13 cellular contexts compared by ENCODE assay signal in genomic region chr7:54813398-54813797, GRCh38. TPM values are rescaled to one million over a fixed set of nuclear protein-coding genes. Genes with fewer than 3 reads are reported as not detected.
DNase-seq lines count a peak whose midpoint lies in the region; ATAC-seq and TF ChIP-seq lines count a peak whose summit lies in the region.
"Had no signal": no experiment of that assay in that cellular context is flagged by ENCODE, and none has a peak within 500 bp of the region (broad histone marks: within the 10 kb centered on the region; RNA-seq: fewer than 3 reads in every experiment).

No MANE protein-coding gene starts in this region.

- dilution Hi-C loops in IMR-90 (cut with HindIII; ENCODE audit: low sequenced_read_pairs, unreplicated experiment), result no loop called here

- no peaks in the 10 kb centered on the region for H4K20me1 ChIP-seq in IMR-90 (ENCODE audit: insufficient read depth, low read length)

- no peak overlapping the region for H4K5ac ChIP-seq in IMR-90 (ENCODE audit: low read depth, low read length)

- H2BK15ac ChIP-seq in IMR-90 (ENCODE audit: low read depth, low read length), result peak overlapping the region; percentile 25; the same call in 2 of the 3 replicates

- peak overlapping the region; percentile 62 for H2BK20ac ChIP-seq in IMR-90 (ENCODE audit: low read depth, low read length)

- H3K27me3 Mint-ChIP-seq in MCF 10A (ENCODE audit: insufficient read depth, unreplicated experiment), result no peaks in the 10 kb centered on the region
- H3K27me3 Mint-ChIP-seq in activated CD4-positive, alpha-beta T cell treated with anti-CD3 and anti-CD28 coated beads, Interleukin-2, amount 10 ng/mL, durations not matched to agents 7 days and 5 days, result peaks cover 6% of the 10 kb centered on the region

- H2AK9ac ChIP-seq in IMR-90 (replicated peaks; ENCODE audit: low read depth, low read length, poor library complexity), result no peak overlapping the region

- peaks cover 4% of the 10 kb centered on the region for H3K36me3 Mint-ChIP-seq in MCF 10A (ENCODE audit: insufficient read depth, unreplicated experiment)
- H3K36me3 Mint-ChIP-seq in activated CD4-positive, alpha-beta T cell treated with anti-CD3 and anti-CD28 coated beads, Interleukin-2, amount 10 ng/mL, durations not matched to agents 7 days and 5 days (ENCODE audit: low read depth), result no peaks in the 10 kb centered on the region

- H3K36me3 ChIP-seq in IMR-90 (ENCODE audit: control insufficient read depth, insufficient read depth, low read length) (no peaks in the 10 kb centered on the region), left lung (no peaks in the 10 kb centered on the region), skeletal muscle satellite cell (ENCODE audit: insufficient read depth, low read length) (no peaks in the 10 kb centered on the region)

- in situ Hi-C loops in IMR-90 (cut with MboI; ENCODE audit: low sequenced_read_pairs), result no loop called here

- no peaks in the 10 kb centered on the region for H3K79me1 ChIP-seq in IMR-90 (ENCODE audit: low read depth in 1 of 2, low read length in 2 of 2)

- H3K14ac ChIP-seq in IMR-90 (replicated peaks; ENCODE audit: low read depth, low read length), result no peak overlapping the region; the same call in 1 of the 2 replicates

- intact Hi-C loops in IMR-90 (cut with micrococcal nuclease) (no loop called here), MCF 10A (cut with micrococcal nuclease) (no loop called here), left lung (cut with DNase I) (no loop called here)

- H3K27ac Mint-ChIP-seq in MCF 10A (ENCODE audit: low read depth, unreplicated experiment), result peak overlapping the region; percentile 51
- no peak overlapping the region for H3K27ac Mint-ChIP-seq in activated CD4-positive, alpha-beta T cell treated with anti-CD3 and anti-CD28 coated beads, Interleukin-2, amount 10 ng/mL, durations not matched to agents 7 days and 5 days

- H3K18ac ChIP-seq in IMR-90 (ENCODE audit: low read depth, low read length), result peak overlapping the region; percentile 12; the same call in 1 of the 2 replicates

- POLR2A ChIA-PET in IMR-90 (lab: Charles Lee; ENCODE audit: unreplicated experiment) (no interaction called here), MCF 10A (lab: Yijun Ruan, JAX) (interaction anchor here (0.7 to 2.6 kb wide), 7 partner anchors 11 to 442 kb away, joined by 3 to 10 read pairs (median 4); no protein-coding TSS in a partner anchor)
- POLR2A ChIA-PET in activated CD4-positive, alpha-beta T cell treated with anti-CD3 and anti-CD28 coated beads, Interleukin-2, amount 10 ng/mL, durations not matched to agents 7 days and 5 days (lab: Charles Lee), result no interaction called here

- H3K4me2 ChIP-seq in IMR-90 (ENCODE audit: low read depth, low read length) (no peak overlapping the region), skeletal muscle satellite cell (ENCODE audit: low read length) (peak overlapping the region; percentile 20)

- H3K4me1 ChIP-seq in IMR-90 (ENCODE audit: control insufficient read depth, insufficient read depth, low read length), result peaks cover 12% of the 10 kb centered on the region
- H3K4me1 ChIP-seq in left lung, result peaks cover 25 to 27% of the 10 kb centered on the region in 2 donors
- peaks cover 22% of the 10 kb centered on the region for H3K4me1 ChIP-seq in skeletal muscle satellite cell (ENCODE audit: control insufficient read depth, insufficient read depth, low read length)

- no peak for TF ChIP-seq POLR2A in IMR-90 (IDR thresholded peaks at IDR 0.05; ENCODE audit: low read depth, low read length)

- peak overlapping the region; percentile 31 for H3K4me3 Mint-ChIP-seq in MCF 10A (ENCODE audit: unreplicated experiment)
- H3K4me3 Mint-ChIP-seq in activated CD4-positive, alpha-beta T cell treated with anti-CD3 and anti-CD28 coated beads, Interleukin-2, amount 10 ng/mL, durations not matched to agents 7 days and 5 days, result no peak overlapping the region

- no peaks in the 10 kb centered on the region for H3K9me3 ChIP-seq in IMR-90 (ENCODE audit: control insufficient read depth, insufficient read depth, low read length)
- no peaks in the 10 kb centered on the region for H3K9me3 ChIP-seq in left lung
- H3K9me3 ChIP-seq in skeletal muscle satellite cell (replicated peaks; ENCODE audit: low read length), result no peaks in the 10 kb centered on the region

- CTCF ChIA-PET in IMR-90 (lab: Yijun Ruan, JAX), result interaction anchor here (0.6 to 1.5 kb wide), 5 partner anchors 14 to 40 kb away, joined by 3 to 6 read pairs (median 3); no protein-coding TSS in a partner anchor
- CTCF ChIA-PET in MCF 10A (lab: Yijun Ruan, JAX), result interaction anchor here (0.8 to 2.0 kb wide), 7 partner anchors 10 to 191 kb away, joined by 3 to 8 read pairs (median 3); no protein-coding TSS in a partner anchor
- CTCF ChIA-PET in activated CD4-positive, alpha-beta T cell treated with anti-CD3 and anti-CD28 coated beads, Interleukin-2, amount 10 ng/mL, durations not matched to agents 7 days and 5 days (lab: Charles Lee), result no interaction called here

- peak overlapping the region in 1 of 2 experiments; percentile 40; a peak in 1 of 4 replicates for H4K8ac ChIP-seq in IMR-90 (ENCODE audit: low read depth in 2 of 2, low read length in 2 of 2)

- H3K27me3 ChIP-seq in IMR-90 (ENCODE audit: control insufficient read depth, insufficient read depth, low read length) (no peaks in the 10 kb centered on the region), left lung (no peaks in the 10 kb centered on the region), skeletal muscle satellite cell (ENCODE audit: control insufficient read depth, insufficient read depth, low read length) (no peaks in the 10 kb centered on the region)

- no TSS peak for BruUV-seq in IMR-90 (replicated peaks; lab: Mats Ljungman, UMichigan)
- no TSS peak for BruUV-seq in MCF 10A (replicated peaks; lab: Mats Ljungman, UMichigan)

- peak overlapping the region; percentile 4; the same call in 1 of the 2 replicates for H3K4ac ChIP-seq in IMR-90 (ENCODE audit: low read depth, low read length)

- H2AFZ ChIP-seq in IMR-90 (replicated peaks; ENCODE audit: low read length, poor library complexity), result no peak overlapping the region

- peak overlapping the region; percentile 31; the same call in 1 of the 2 replicates for H4K91ac ChIP-seq in IMR-90 (ENCODE audit: insufficient read depth, low read depth, low read length)

- H2BK5ac ChIP-seq in IMR-90 (ENCODE audit: low read depth, low read length, poor library complexity, severe bottlenecking), result no peak overlapping the region

- no peak for DNase-seq in IMR-90
- DNase-seq in MCF 10A (ENCODE audit: unreplicated experiment), result peak; percentile 4
- DNase-seq in left lung, result no peak
- no peak for DNase-seq in activated CD4-positive, CD25-positive, alpha-beta regulatory T cell (lab: John Stamatoyannopoulos, UW)
- no peak for DNase-seq in activated CD4-positive, alpha-beta T cell treated with anti-CD3 and anti-CD28 coated beads, Interleukin-2, amount 10 ng/mL, durations not matched to agents 7 days and 5 days
- DNase-seq: DMS 273 treated with DMSO at 0.1 percent for 48 hours, glutamatergic neuron, NCI-H1694, NCI-H446 treated with DMSO at 0.1 percent for 48 hours had no signal

- H3K9me3 Mint-ChIP-seq in MCF 10A (ENCODE audit: unreplicated experiment), result no peaks in the 10 kb centered on the region
- H3K9me3 Mint-ChIP-seq in activated CD4-positive, alpha-beta T cell treated with anti-CD3 and anti-CD28 coated beads, Interleukin-2, amount 10 ng/mL, durations not matched to agents 7 days and 5 days, result no peaks in the 10 kb centered on the region

- peak overlapping the region; percentile 51; the same call in 1 of the 2 replicates for H2AK5ac ChIP-seq in IMR-90 (ENCODE audit: low read depth, low read length)

- H3K27ac ChIP-seq in IMR-90 (ENCODE audit: insufficient read depth, low read length), result no peak overlapping the region
- H3K27ac ChIP-seq in left lung, result peak overlapping the region in 1 of 2 donors; percentile 6
- H3K27ac ChIP-seq: SK-N-MC had no signal

- no peak overlapping the region for H3K56ac ChIP-seq in IMR-90 (ENCODE audit: extremely low read depth, insufficient read depth, low read length)

- H3K9me1 ChIP-seq in IMR-90 (ENCODE audit: insufficient read depth, low read length), result no peaks in the 10 kb centered on the region; the same call in 1 of the 2 replicates

- ATAC-seq in IMR-90 (ENCODE audit: low read depth) (no peak), left lung (peak; percentile 22), SK-N-SH treated with all-trans-retinoic acid at 6 μM for 48 hours (no peak), HG02884 (IDR thresholded peaks at IDR 0.05; ENCODE audit: unreplicated experiment) (no peak)

- H2BK120ac ChIP-seq in IMR-90 (ENCODE audit: low read depth, low read length), result peak overlapping the region; percentile 78

- WGBS in IMR-90 (ENCODE audit: extremely low coverage in 2 of 2, insufficient read length in 1 of 2), 2 experiments, result no CpG with 5 or more reads among the region's 6 CpGs

- TF ChIP-seq CTCF in IMR-90 (conservative IDR thresholded peaks at IDR 0.05; ENCODE audit: low read depth, low read length), result no peak
- TF ChIP-seq CTCF in MCF 10A (IDR thresholded peaks at IDR 0.05; ENCODE audit: unreplicated experiment), result no peak
- TF ChIP-seq CTCF in left lung (IDR thresholded peaks at IDR 0.05), result no peak

- no peak overlapping the region for H3K4me3 ChIP-seq in IMR-90 (ENCODE audit: insufficient read depth, low read depth, low read length)
- H3K4me3 ChIP-seq in left lung, result no peak overlapping the region
- no peak overlapping the region for H3K4me3 ChIP-seq in skeletal muscle satellite cell (ENCODE audit: low read length)
- H3K4me3 ChIP-seq: SK-N-MC had no signal

- H3K4me1 Mint-ChIP-seq in MCF 10A (ENCODE audit: insufficient read depth, unreplicated experiment), result peaks cover 37% of the 10 kb centered on the region
- no peaks in the 10 kb centered on the region for H3K4me1 Mint-ChIP-seq in activated CD4-positive, alpha-beta T cell treated with anti-CD3 and anti-CD28 coated beads, Interleukin-2, amount 10 ng/mL, durations not matched to agents 7 days and 5 days

- H3K23ac ChIP-seq in IMR-90 (ENCODE audit: low read depth, low read length), result no peak overlapping the region

- no peak overlapping the region for H3K9ac ChIP-seq in IMR-90 (ENCODE audit: low read depth, low read length)
- no peak overlapping the region for H3K9ac ChIP-seq in skeletal muscle satellite cell (ENCODE audit: low read depth, low read length)

- no peak for TF ChIP-seq RAD21 in IMR-90 (IDR thresholded peaks at IDR 0.05; ENCODE audit: low read length)

TF ChIP-seq in IMR-90, 13 proteins besides CTCF, POLR2A, EP300 and RAD21 (continues in another document):
- TF ChIP-seq MXI1 (IDR thresholded peaks at IDR 0.05; ENCODE audit: borderline replicate concordance, low read depth, low read length), result no peak

TF ChIP-seq in SK-N-SH treated with all-trans-retinoic acid at 6 μM for 48 hours, 23 proteins besides CTCF, POLR2A, EP300 and RAD21 (continues in another document):
- no peak for TF ChIP-seq ZFP30 (CRISPR knock-in tag; IDR thresholded peaks at IDR 0.05)

RNA-seq across cellular contexts. Expression of gene SEC61G, which starts 54.4 kb away (rescaled TPM):
- total RNA-seq in IMR-90 (2012; rRNA removed), result 387 and 3,014 TPM in 2 replicates
- polyA plus RNA-seq in IMR-90 (2012; rRNA removed), result 426 and 685 TPM in 2 replicates
- 85.7 and 214 TPM in 2 replicates for polyA plus RNA-seq in IMR-90 (2012; cell fraction: cytosol; rRNA removed)
- polyA plus RNA-seq in IMR-90 (2012; cell fraction: nucleus; rRNA removed; ENCODE audit: low replicate concordance), result 12.9 and 140 TPM in 2 replicates
- total RNA-seq in MCF 10A (2022), result 246 and 490 TPM in 2 replicates
- 100 to 1,000 TPM; 116 to 161 TPM for total RNA-seq in left lung
- total RNA-seq in skeletal muscle satellite cell (2012; rRNA removed), result 956 and 1,000 TPM in 2 replicates
- 100 to 1,000 TPM in 1 of 2 experiments, 10 to 100 TPM in 1; 55.4 to 106 TPM for total RNA-seq in activated CD4-positive, alpha-beta T cell treated with anti-CD3 and anti-CD28 coated beads, Interleukin-2, amount 10 ng/mL, durations not matched to agents 7 days and 5 days
